ENCODE assay signal across 8 cellular contexts in genomic region chr15:45790325-45790943, GRCh38.
DNase-seq lines count a peak whose midpoint lies in the region; ATAC-seq and TF ChIP-seq lines count a peak whose summit lies in the region.

No MANE protein-coding gene starts in this region.

- intact Hi-C loops in lower lobe of right lung (cut with DNase I), result no loop called here

- H3K27me3 ChIP-seq in DND-41 (ENCODE audit: insufficient read depth, low read length, poor library complexity) (peaks cover 3% of the 10 kb centered on the region), GM23338 (ENCODE audit: insufficient read depth) (no peaks in the 10 kb centered on the region), lower lobe of right lung (ENCODE audit: low read depth) (peaks cover 5% of the 10 kb centered on the region)

- peak; percentile 58 for TF ChIP-seq CTCF in DND-41 (IDR thresholded peaks at IDR 0.05; ENCODE audit: borderline replicate concordance, extremely low read depth, low read length, poor library complexity, severe bottlenecking)
- peak; percentile 62 to 77 for TF ChIP-seq CTCF in GM23338 (conservative IDR thresholded peaks at IDR 0.05; ENCODE audit: low read depth in 2 of 2)
- peak; percentile 68 to 69 for TF ChIP-seq CTCF in brain (conservative IDR thresholded peaks at IDR 0.05)
- TF ChIP-seq CTCF in lower lobe of right lung (IDR thresholded peaks at IDR 0.05), result peak; percentile 42

- H3K27me3 Mint-ChIP-seq in GM23338 (ENCODE audit: insufficient read depth, low read depth, poor library complexity) (no peaks in the 10 kb centered on the region), brain (no peaks in the 10 kb centered on the region)

- DNase-seq in DND-41, result peak; percentile 8
- peak; percentile 72 for DNase-seq in GM23338 (ENCODE audit: low spot score)
- DNase-seq in NCI-H2227 treated with DMSO at 0.1 percent for 48 hours (lab: John Stamatoyannopoulos, UW), result peak; percentile 2
- DNase-seq in lower lobe of right lung, result no peak
- DNase-seq in NCI-H2029 (lab: John Stamatoyannopoulos, UW), result no peak
- DNase-seq in DMS153 (lab: John Stamatoyannopoulos, UW), result no peak

- no peak overlapping the region for H3K27ac Mint-ChIP-seq in GM23338
- peak overlapping the region in 1 of 5 experiments; percentile 6 for H3K27ac Mint-ChIP-seq in brain

- H3K4me2 ChIP-seq in DND-41 (ENCODE audit: insufficient read depth, low read length) (no peak overlapping the region), GM23338 (no peak overlapping the region)

- H3K9me2 ChIP-seq in GM23338 (ENCODE audit: insufficient read depth), result no peaks in the 10 kb centered on the region

- H3K4me1 Mint-ChIP-seq in GM23338 (no peaks in the 10 kb centered on the region; the same call in 2 of the 3 replicates), brain (peaks cover 10% of the 10 kb centered on the region)

- H3F3A ChIP-seq in GM23338 (replicated peaks; ENCODE audit: low read depth), result no peaks in the 10 kb centered on the region

- no peak overlapping the region for H2AFZ ChIP-seq in DND-41 (ENCODE audit: low read depth, low read length)
- no peak overlapping the region for H2AFZ ChIP-seq in GM23338

- H3K9me3 ChIP-seq in DND-41 (ENCODE audit: insufficient read depth, low read length, severe bottlenecking), result no peaks in the 10 kb centered on the region
- no peaks in the 10 kb centered on the region for H3K9me3 ChIP-seq in lower lobe of right lung

- no peak overlapping the region for H3K9ac ChIP-seq in DND-41 (ENCODE audit: low read depth, low read length)

- no peak overlapping the region for H3K4me3 ChIP-seq in DND-41 (ENCODE audit: low read depth in 1 of 2, low read length in 2 of 2)
- H3K4me3 ChIP-seq in GM23338, result no peak overlapping the region
- H3K4me3 ChIP-seq in lower lobe of right lung, result no peak overlapping the region

- H3K36me3 Mint-ChIP-seq in GM23338 (ENCODE audit: low read depth) (peaks cover 9% of the 10 kb centered on the region; the same call in 1 of the 3 replicates), brain (no peaks in the 10 kb centered on the region)

- H3K4me1 ChIP-seq in DND-41 (ENCODE audit: insufficient read depth, low read length) (no peaks in the 10 kb centered on the region), GM23338 (ENCODE audit: insufficient read depth) (no peaks in the 10 kb centered on the region), lower lobe of right lung (no peaks in the 10 kb centered on the region)

- H3K27ac ChIP-seq in DND-41 (ENCODE audit: low read length) (no peak overlapping the region), GM23338 (ENCODE audit: low read depth) (no peak overlapping the region), lower lobe of right lung (no peak overlapping the region)

- no peak overlapping the region for H3K4me3 Mint-ChIP-seq in GM23338
- no peak overlapping the region for H3K4me3 Mint-ChIP-seq in brain

- ATAC-seq in DND-41 (ENCODE audit: insufficient read depth, low read depth) (peak; percentile 50; the same call in 1 of the 3 replicates), GM23338 (peak; percentile 80), lower lobe of right lung (no peak), GM18873 (IDR thresholded peaks at IDR 0.05; ENCODE audit: low FRiP score, unreplicated experiment) (no peak)

- H3K79me2 ChIP-seq in DND-41 (ENCODE audit: insufficient read depth, low read length) (no peaks in the 10 kb centered on the region), GM23338 (replicated peaks; ENCODE audit: insufficient read depth) (no peaks in the 10 kb centered on the region)

- H3K9me3 Mint-ChIP-seq in GM23338 (peaks cover 89% of the 10 kb centered on the region), brain (no peaks in the 10 kb centered on the region)

- no peaks in the 10 kb centered on the region for H3K36me3 ChIP-seq in DND-41 (ENCODE audit: insufficient read depth, low read length)
- no peaks in the 10 kb centered on the region for H3K36me3 ChIP-seq in GM23338 (ENCODE audit: insufficient read depth)
- H3K36me3 ChIP-seq in lower lobe of right lung, result no peaks in the 10 kb centered on the region

- H4K20me1 ChIP-seq in DND-41 (ENCODE audit: insufficient read depth, low read length) (no peaks in the 10 kb centered on the region), GM23338 (replicated peaks; ENCODE audit: insufficient read depth) (no peaks in the 10 kb centered on the region)

TF ChIP-seq in GM23338, 12 proteins besides CTCF, POLR2A, EP300 and RAD21 (continues in another document):
- TF ChIP-seq JUNB (IDR thresholded peaks at IDR 0.05; ENCODE audit: unreplicated experiment), result no peak
- no peak for TF ChIP-seq STAT1 (IDR thresholded peaks at IDR 0.05; ENCODE audit: unreplicated experiment)
- TF ChIP-seq NANOG (IDR thresholded peaks at IDR 0.05; ENCODE audit: borderline replicate concordance), result no peak
- no peak for TF ChIP-seq EZH2phosphoT487 (IDR thresholded peaks at IDR 0.05; ENCODE audit: unreplicated experiment)
- no peak for TF ChIP-seq CREB1 (CRISPR knock-in tag; IDR thresholded peaks at IDR 0.05; ENCODE audit: low read depth)
- no peak for TF ChIP-seq POLR2AphosphoS5 (IDR thresholded peaks at IDR 0.05; ENCODE audit: low read depth)
- no peak for TF ChIP-seq EZH2 (IDR thresholded peaks at IDR 0.05; ENCODE audit: low read depth, unreplicated experiment)
- no peak for TF ChIP-seq REST (IDR thresholded peaks at IDR 0.05; ENCODE audit: unreplicated experiment)
- TF ChIP-seq ZNF331 (CRISPR knock-in tag; IDR thresholded peaks at IDR 0.05; ENCODE audit: low read depth), result no peak

Comparison
In these comparisons a context has a peak if more than half of its experiments do, and no peak if none do; other contexts are left out.
1. ATAC-seq: peak in DND-41 (single experiment) and GM23338 (single experiment); none in lower lobe of right lung (0 of 2) and GM18873 (single experiment).
2. DNase-seq: peak in DND-41 (single experiment), GM23338 (single experiment) and NCI-H2227 treated with DMSO at 0.1 percent for 48 hours (single experiment); none in lower lobe of right lung (single experiment), NCI-H2029 (single experiment) and DMS153 (single experiment).
3. Peak in every context shown above with its lines, with median percentiles within 50 percentile points of each other: CTCF ChIP-seq.